In the genomic region with DNA sequence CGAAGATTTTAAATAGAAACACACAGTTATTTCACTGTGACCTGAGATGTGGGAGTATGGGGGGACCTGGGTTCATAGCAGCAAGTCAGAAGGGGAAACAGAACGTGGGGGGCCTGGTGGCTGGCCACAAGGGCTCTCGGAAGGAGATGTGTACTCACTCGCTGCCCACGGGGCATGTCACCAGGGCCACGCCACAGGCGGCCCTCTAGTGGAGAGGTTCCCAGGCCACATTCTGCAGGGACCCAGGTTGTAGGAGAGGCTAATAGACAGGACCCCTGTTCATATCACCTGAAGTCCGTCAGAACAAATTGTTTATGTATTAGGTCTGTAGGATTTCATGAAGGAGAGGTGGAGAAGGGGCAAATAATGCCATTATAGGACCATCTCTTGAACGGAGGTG, we compare ENCODE assay signal across 21 cellular contexts. TPM values are rescaled to one million over a fixed set of nuclear protein-coding genes. Genes with fewer than 3 reads are reported as not detected.
DNase-seq lines count a peak whose midpoint lies in the region; ATAC-seq, FAIRE-seq and TF ChIP-seq lines count a peak whose summit lies in the region.
"Had no signal": no experiment of that assay in that cellular context is flagged by ENCODE, and none has a peak within 500 bp of the region (broad histone marks: within the 10 kb centered on the region; RNA-seq: fewer than 3 reads in every experiment).

No MANE protein-coding gene starts in this region.

- peak; percentile 15 for TF ChIP-seq CTCF in D721Med (IDR thresholded peaks at IDR 0.05; ENCODE audit: insufficient read depth, missing control alignments)
- TF ChIP-seq CTCF in PC-9 (conservative IDR thresholded peaks at IDR 0.05), result 0 out of 2 replicates have a peak, but pooled peaks have one; percentile 31
- TF ChIP-seq CTCF in HepG2 (CRISPR knock-in tag; IDR thresholded peaks at IDR 0.05), result peak; percentile 49
- no peak for TF ChIP-seq CTCF in upper lobe of right lung (IDR thresholded peaks at IDR 0.05)

- BruUV-seq in PC-9 (replicated peaks; lab: Mats Ljungman, UMichigan) (no TSS peak), HepG2 (replicated peaks; lab: Mats Ljungman, UMichigan) (no TSS peak)

- H3K4me1 Mint-ChIP-seq in activated naive CD4-positive, alpha-beta T cell treated with anti-CD3 and anti-CD28 coated beads, Interleukin-2, amount 10 ng/mL, durations not matched to agents 7 days and 5 days, result no peaks in the 10 kb centered on the region
- H3K4me1 Mint-ChIP-seq: stimulated activated memory B cell treated with anti-CD40 and anti-IgM and Interleukin-4, amounts not matched to agents 10 μg/mL and 1 μg/mL and 100 μg/mL, for 72 hours had no signal

- intact Hi-C loops in PC-9 (cut with micrococcal nuclease; ENCODE audit: unreplicated experiment) (no loop called here), HepG2 (cut with micrococcal nuclease; ENCODE audit: unreplicated experiment) (no loop called here), upper lobe of right lung (cut with DNase I) (no loop called here)

- H3K4me1 ChIP-seq in PC-9 (replicated peaks; ENCODE audit: insufficient read depth) (no peaks in the 10 kb centered on the region), HepG2 (ENCODE audit: insufficient read depth, low read length) (peaks cover 9% of the 10 kb centered on the region; the same call in 1 of the 2 replicates), upper lobe of right lung (no peaks in the 10 kb centered on the region)
- H3K4me1 ChIP-seq: SJSA1, upper lobe of left lung had no signal

- CTCF ChIA-PET in PC-9 (lab: Charles Lee), result no interaction called here
- CTCF ChIA-PET in HepG2 (lab: Yijun Ruan, JAX; ENCODE audit: low intra/inter-chr PET ratio, low total read pairs), result no interaction called here
- CTCF ChIA-PET in activated naive CD4-positive, alpha-beta T cell treated with anti-CD3 and anti-CD28 coated beads, Interleukin-2, amount 10 ng/mL, durations not matched to agents 7 days and 5 days (lab: Charles Lee), result interaction anchor here (1.2 kb wide), 1 partner anchor 13 kb away, joined by 4 read pairs; no protein-coding TSS in a partner anchor

- H3K79me2 ChIP-seq in PC-9 (ENCODE audit: low read depth), result no peaks in the 10 kb centered on the region
- no peaks in the 10 kb centered on the region for H3K79me2 ChIP-seq in HepG2 (ENCODE audit: insufficient read depth, low read length)

- TF ChIP-seq RAD21 in HepG2 (CRISPR knock-in tag; IDR thresholded peaks at IDR 0.05), result 0 out of 2 replicates have a peak, but pooled peaks have one; percentile 14

- in situ Hi-C loops in HepG2 (cut with HindIII; ENCODE audit: extremely low pct_ligation_motif_present, low pct_unique_long_range_greater_than_20kb), result loop anchor here (25.0 kb wide), 2 partner anchors 289 to 714 kb away; partner anchors contain the start of gene CREB3L2

- TF ChIP-seq POLR2A in GM12891 (IDR thresholded peaks at IDR 0.05; ENCODE audit: low read depth, low read length) (no peak), HepG2 (IDR thresholded peaks at IDR 0.05; ENCODE audit: insufficient read depth in 1 of 2, low read depth in 2 of 2, low read length in 2 of 2) (no peak)

- no peak overlapping the region for H3K4me2 ChIP-seq in PC-9
- H3K4me2 ChIP-seq in HepG2 (ENCODE audit: low read depth, low read length), result no peak overlapping the region

- WGBS in HepG2 (ENCODE audit: low lambda C conversion rate), result 19% methylated on average over 9 of the region's 9 CpGs

- FAIRE-seq in D721Med (lab: Jason Lieb, UNC) (no peak), GM12891 (lab: Jason Lieb, UNC) (no peak), HepG2 (lab: Jason Lieb, UNC) (no peak)
- FAIRE-seq: GM12892 had no signal

- H3K9me3 Mint-ChIP-seq in activated naive CD4-positive, alpha-beta T cell treated with anti-CD3 and anti-CD28 coated beads, Interleukin-2, amount 10 ng/mL, durations not matched to agents 7 days and 5 days, result no peaks in the 10 kb centered on the region
- H3K9me3 Mint-ChIP-seq: activated T-cell treated with anti-CD3 and anti-CD28 coated beads, Interleukin-2, amount 50 U/mL, for 24 hours had no signal

- ATAC-seq in HepG2 (peak; percentile 95), upper lobe of right lung (no peak)
- ATAC-seq: stimulated activated memory B cell treated with anti-CD40 and anti-IgM and Interleukin-4, amounts not matched to agents 10 μg/mL and 1 μg/mL and 100 μg/mL, for 72 hours had no signal

- POLR2A ChIA-PET in PC-9 (lab: Charles Lee; ENCODE audit: unreplicated experiment), result no interaction called here
- POLR2A ChIA-PET in HepG2 (lab: Yijun Ruan, JAX), result no interaction called here

- H3K9me3 ChIP-seq in PC-9 (ENCODE audit: insufficient read depth, low read depth), result no peaks in the 10 kb centered on the region; the same call in 1 of the 2 replicates
- no peaks in the 10 kb centered on the region for H3K9me3 ChIP-seq in HepG2 (ENCODE audit: low read length)
- no peaks in the 10 kb centered on the region for H3K9me3 ChIP-seq in upper lobe of right lung
- H3K9me3 ChIP-seq: SJSA1, upper lobe of left lung had no signal

- TF ChIP-seq EP300 in HepG2 (IDR thresholded peaks at IDR 0.05; ENCODE audit: low read depth in 2 of 2, low read length in 2 of 2) (no peak), HepG2 (CRISPR knock-in tag; IDR thresholded peaks at IDR 0.05; ENCODE audit: borderline replicate concordance) (no peak)

- H2AFZ ChIP-seq in PC-9 (no peak overlapping the region), HepG2 (ENCODE audit: low read length) (no peak overlapping the region)

- H4K20me1 ChIP-seq in PC-9 (ENCODE audit: insufficient read depth), result no peaks in the 10 kb centered on the region
- H4K20me1 ChIP-seq in HepG2 (ENCODE audit: insufficient read depth, low read length), result no peaks in the 10 kb centered on the region

- H3K27me3 ChIP-seq in PC-9 (ENCODE audit: insufficient read depth, low read depth) (no peaks in the 10 kb centered on the region), HepG2 (ENCODE audit: control insufficient read depth in 1 of 2, insufficient read depth in 2 of 2, low read length in 2 of 2) (peaks cover 0 to 3% of the 10 kb centered on the region in 2 experiments; a peak in 1 of 5 replicates), upper lobe of right lung (no peaks in the 10 kb centered on the region)
- H3K27me3 ChIP-seq: SJSA1, upper lobe of left lung had no signal

- H3K4me3 ChIP-seq in PC-9 (no peak overlapping the region), HepG2 (replicated peaks in 1 of 3; ENCODE audit: insufficient read depth in 1 of 3, low read depth in 2 of 3, low read length in 3 of 3) (no peak overlapping the region), upper lobe of right lung (no peak overlapping the region)
- H3K4me3 ChIP-seq: SJSA1, upper lobe of left lung had no signal

- DNase-seq in D721Med (ENCODE audit: insufficient read length, low spot score) (no peak), GM12891 (ENCODE audit: insufficient read length, low spot score) (peak; percentile 13), PC-9 (no peak), HepG2 (ENCODE audit: low spot score) (no peak), upper lobe of right lung (no peak), cerebellum (ENCODE audit: low spot score) (no peak)
- no peak for DNase-seq in activated naive CD4-positive, alpha-beta T cell treated with anti-CD3 and anti-CD28 coated beads, Interleukin-2, amount 10 ng/mL, durations not matched to agents 7 days and 5 days
- no peak for DNase-seq in stimulated activated CD4-positive, alpha-beta T cell treated with anti-CD3 and anti-CD28 coated beads, Interleukin-12 subunit alpha, Interleukin-12 subunit beta, amount 100 ng/mL, for 4 hours
- DNase-seq: activated CD4-positive, alpha-beta T cell treated with anti-CD3 and anti-CD28 coated beads, Interleukin-2, amount 50 U/mL, for 4 hours; activated T-cell treated with anti-CD3 and anti-CD28 coated beads, Interleukin-2, amount 50 U/mL, for 24 hours; C1 segment of cervical spinal cord; DMS79 treated with DMSO at 0.1 percent for 48 hours; foreskin fibroblast; GOT3; NCI-H2227 treated with DMSO at 0.1 percent for 48 hours; T1000 had no signal

- peaks cover 4% of the 10 kb centered on the region for H3K27me3 Mint-ChIP-seq in activated naive CD4-positive, alpha-beta T cell treated with anti-CD3 and anti-CD28 coated beads, Interleukin-2, amount 10 ng/mL, durations not matched to agents 7 days and 5 days
- H3K27me3 Mint-ChIP-seq: activated T-cell treated with anti-CD3 and anti-CD28 coated beads, Interleukin-2, amount 50 U/mL, for 24 hours; stimulated activated memory B cell treated with anti-CD40 and anti-IgM and Interleukin-4, amounts not matched to agents 10 μg/mL and 1 μg/mL and 100 μg/mL, for 72 hours had no signal

- H3F3A ChIP-seq in PC-9 (ENCODE audit: insufficient read depth, low read depth), result peaks cover 9% of the 10 kb centered on the region; the same call in 1 of the 2 replicates

- no peak overlapping the region for H3K9ac ChIP-seq in HepG2 (ENCODE audit: insufficient read depth, low read depth, low read length)

- no peak overlapping the region for H3K27ac Mint-ChIP-seq in activated naive CD4-positive, alpha-beta T cell treated with anti-CD3 and anti-CD28 coated beads, Interleukin-2, amount 10 ng/mL, durations not matched to agents 7 days and 5 days
- H3K27ac Mint-ChIP-seq: activated T-cell treated with anti-CD3 and anti-CD28 coated beads, Interleukin-2, amount 50 U/mL, for 24 hours; stimulated activated memory B cell treated with anti-CD40 and anti-IgM and Interleukin-4, amounts not matched to agents 10 μg/mL and 1 μg/mL and 100 μg/mL, for 72 hours had no signal

- H3K36me3 ChIP-seq in PC-9 (ENCODE audit: low read depth), result no peaks in the 10 kb centered on the region
- H3K36me3 ChIP-seq in HepG2 (replicated peaks in 1 of 2; ENCODE audit: control insufficient read depth in 1 of 2, insufficient read depth in 2 of 2, low read length in 2 of 2), result no peaks in the 10 kb centered on the region
- H3K36me3 ChIP-seq in upper lobe of right lung, result no peaks in the 10 kb centered on the region
- H3K36me3 ChIP-seq: SJSA1, upper lobe of left lung had no signal

- H3K36me3 Mint-ChIP-seq in activated naive CD4-positive, alpha-beta T cell treated with anti-CD3 and anti-CD28 coated beads, Interleukin-2, amount 10 ng/mL, durations not matched to agents 7 days and 5 days, result no peaks in the 10 kb centered on the region
- H3K36me3 Mint-ChIP-seq: stimulated activated memory B cell treated with anti-CD40 and anti-IgM and Interleukin-4, amounts not matched to agents 10 μg/mL and 1 μg/mL and 100 μg/mL, for 72 hours had no signal

- no peak overlapping the region for H3K4me3 Mint-ChIP-seq in activated naive CD4-positive, alpha-beta T cell treated with anti-CD3 and anti-CD28 coated beads, Interleukin-2, amount 10 ng/mL, durations not matched to agents 7 days and 5 days
- H3K4me3 Mint-ChIP-seq: activated T-cell treated with anti-CD3 and anti-CD28 coated beads, Interleukin-2, amount 50 U/mL, for 24 hours; stimulated activated memory B cell treated with anti-CD40 and anti-IgM and Interleukin-4, amounts not matched to agents 10 μg/mL and 1 μg/mL and 100 μg/mL, for 72 hours had no signal

- H3K9me2 ChIP-seq in PC-9 (ENCODE audit: insufficient read depth), result no peaks in the 10 kb centered on the region

- H3K27ac ChIP-seq in PC-9 (no peak overlapping the region), HepG2 (ENCODE audit: extremely low read length, insufficient read depth, low read length) (no peak overlapping the region), upper lobe of right lung (no peak overlapping the region)
- H3K27ac ChIP-seq: SJSA1, upper lobe of left lung had no signal

RNA-seq across cellular contexts. Expression of gene SVOPL, which starts 25.1 kb away (rescaled TPM):
- not detected for polyA plus RNA-seq in GM12891 (2012; ENCODE audit: low read depth, missing spikeins)
- 0.70 and 1.0 TPM in 2 replicates for total RNA-seq in PC-9 (2021)
- total RNA-seq in HepG2 (2016; rRNA removed; fragmentation: Illumina TruSeq; extraction: Trizol), result not detected in 2 replicates
- not detected in 2 replicates for total RNA-seq in HepG2 (2016; cell fraction: cytosol; rRNA removed; fragmentation: Illumina TruSeq; extraction: Trizol; ENCODE audit: low read depth)
- total RNA-seq in HepG2 (2016; cell fraction: insoluble cytoplasmic fraction; rRNA removed; fragmentation: Illumina TruSeq; extraction: Trizol), result not detected in 2 replicates
- not detected in 2 replicates for total RNA-seq in HepG2 (2016; cell fraction: membrane; rRNA removed; fragmentation: Illumina TruSeq; extraction: Trizol)
- total RNA-seq in HepG2 (2016; cell fraction: nucleus; rRNA removed; fragmentation: Illumina TruSeq; extraction: Trizol), result not detected in 2 replicates
- not detected in 2 replicates for polyA plus RNA-seq in HepG2 (2011; rRNA removed)
- 0.04 TPM in 1 of 2 replicates, not detected in the other for polyA plus RNA-seq in HepG2 (2011; cell fraction: cytosol; rRNA removed)
- not detected in 2 replicates for polyA plus RNA-seq in HepG2 (2011; cell fraction: nucleus; rRNA removed)
- polyA plus RNA-seq in HepG2 (2012), result not detected in 2 replicates
- polyA plus RNA-seq in HepG2 (2016; cell fraction: cytosol; fragmentation: Illumina TruSeq; extraction: Trizol; ENCODE audit: low read depth), result not detected in 2 replicates
- polyA plus RNA-seq in HepG2 (2016; cell fraction: insoluble cytoplasmic fraction; fragmentation: Illumina TruSeq; extraction: Trizol; ENCODE audit: low read depth), result not detected in 2 replicates
- polyA plus RNA-seq in HepG2 (2016; cell fraction: membrane; fragmentation: Illumina TruSeq; extraction: Trizol; ENCODE audit: low read depth), result not detected in 2 replicates
- polyA plus RNA-seq in HepG2 (2016; cell fraction: nucleus; fragmentation: Illumina TruSeq; extraction: Trizol; ENCODE audit: insufficient read depth, low read depth), result not detected in 2 replicates
- polyA minus RNA-seq in HepG2 (2011; rRNA and poly(A)+ RNA removed; ENCODE audit: low replicate concordance), result 23.0 TPM in 1 of 2 replicates, not detected in the other
- polyA minus RNA-seq in HepG2 (2011; cell fraction: cytosol; rRNA and poly(A)+ RNA removed), result 1.2 TPM in 1 of 2 replicates, not detected in the other
- 0.52 TPM in 1 of 2 replicates, not detected in the other for polyA minus RNA-seq in HepG2 (2011; cell fraction: nucleus; rRNA and poly(A)+ RNA removed)
- 0.81 TPM for total RNA-seq in upper lobe of right lung
- total RNA-seq in cerebellum, result 1.00 TPM
- total RNA-seq: LHCN-M2, SJSA1 had no signal
